1 cellular context compared by ENCODE assay signal in the genomic region with DNA sequence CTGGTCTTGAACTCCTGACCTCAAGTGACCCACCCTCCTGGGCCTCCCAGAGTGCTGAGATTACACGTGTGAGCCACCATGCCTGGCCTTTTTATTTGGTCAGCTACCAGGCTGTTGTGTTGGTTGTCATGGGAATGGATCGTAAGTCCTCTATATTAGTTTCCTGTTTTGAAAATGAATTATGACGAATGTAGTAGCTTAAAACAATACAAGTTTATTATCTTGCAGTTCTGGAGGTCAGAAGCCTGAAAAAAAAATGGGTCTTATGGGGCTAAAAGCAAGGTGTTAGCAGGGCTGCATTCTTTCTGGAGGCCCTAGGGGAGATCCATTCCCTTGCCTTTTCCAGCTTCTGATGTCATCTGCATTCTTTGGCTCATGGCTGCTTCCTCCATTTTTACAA.
TF ChIP-seq lines count a peak whose summit lies in the region.

No MANE protein-coding gene starts in this region.

TF ChIP-seq in IMR-90, 13 proteins besides CTCF, POLR2A, EP300 and RAD21:
- TF ChIP-seq USF2 (IDR thresholded peaks at IDR 0.05; ENCODE audit: low read depth, low read length) = no peak
- no peak for TF ChIP-seq MXI1 (IDR thresholded peaks at IDR 0.05; ENCODE audit: borderline replicate concordance, low read depth, low read length)
- no peak for TF ChIP-seq NFE2L2 (IDR thresholded peaks at IDR 0.05; ENCODE audit: low read depth, low read length)
- TF ChIP-seq BHLHE40 (IDR thresholded peaks at IDR 0.05; ENCODE audit: low read depth, low read length) = no peak
- TF ChIP-seq MAZ (IDR thresholded peaks at IDR 0.05; ENCODE audit: borderline replicate concordance, low read depth, low read length) = no peak
- TF ChIP-seq RCOR1 (IDR thresholded peaks at IDR 0.05; ENCODE audit: insufficient replicate concordance, low read length) = no peak
- TF ChIP-seq SMC3 (IDR thresholded peaks at IDR 0.05; ENCODE audit: low read depth, low read length) = no peak
- no peak for TF ChIP-seq RFX5 (IDR thresholded peaks at IDR 0.05; ENCODE audit: low read depth, low read length)
- no peak for TF ChIP-seq CHD1 (IDR thresholded peaks at IDR 0.05; ENCODE audit: low read depth, low read length)
- TF ChIP-seq CEBPB (IDR thresholded peaks at IDR 0.05; ENCODE audit: low read depth, low read length) = no peak
- TF ChIP-seq, protein P1, sequence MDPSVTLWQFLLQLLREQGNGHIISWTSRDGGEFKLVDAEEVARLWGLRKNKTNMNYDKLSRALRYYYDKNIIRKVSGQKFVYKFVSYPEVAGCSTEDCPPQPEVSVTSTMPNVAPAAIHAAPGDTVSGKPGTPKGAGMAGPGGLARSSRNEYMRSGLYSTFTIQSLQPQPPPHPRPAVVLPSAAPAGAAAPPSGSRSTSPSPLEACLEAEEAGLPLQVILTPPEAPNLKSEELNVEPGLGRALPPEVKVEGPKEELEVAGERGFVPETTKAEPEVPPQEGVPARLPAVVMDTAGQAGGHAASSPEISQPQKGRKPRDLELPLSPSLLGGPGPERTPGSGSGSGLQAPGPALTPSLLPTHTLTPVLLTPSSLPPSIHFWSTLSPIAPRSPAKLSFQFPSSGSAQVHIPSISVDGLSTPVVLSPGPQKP (IDR thresholded peaks at IDR 0.05; ENCODE audit: borderline replicate concordance, low read depth, low read length) = no peak
- TF ChIP-seq FOS (IDR thresholded peaks at IDR 0.05; ENCODE audit: low read depth, low read length) = no peak
- no peak for TF ChIP-seq MAFK (IDR thresholded peaks at IDR 0.05; ENCODE audit: low read depth, low read length)
